21 cellular contexts compared by ENCODE assay signal in the genomic region with DNA sequence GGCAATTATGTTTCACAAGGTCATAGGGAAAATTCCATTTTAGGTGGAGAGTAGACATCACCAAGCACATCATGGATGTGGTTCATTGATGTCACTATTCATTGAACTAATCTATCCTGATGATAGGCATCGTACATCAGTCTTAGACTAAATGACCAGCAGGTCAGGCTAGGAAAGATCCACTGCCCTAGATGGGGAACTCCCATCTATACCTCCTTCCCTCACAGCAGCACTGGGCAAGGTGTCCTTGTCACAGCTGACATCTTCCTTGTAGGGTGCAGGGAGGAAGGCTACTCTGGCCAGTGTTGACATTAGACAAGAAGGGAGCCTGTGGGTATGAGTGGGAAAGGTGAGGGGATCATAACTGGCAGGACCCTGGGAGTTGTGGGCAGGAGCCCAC.
"Had no signal": no experiment of that assay in that cellular context is flagged by ENCODE, and none has a peak within 500 bp of the region (broad histone marks: within the 10 kb centered on the region; RNA-seq: fewer than 3 reads in every experiment).

No MANE protein-coding gene starts in this region.

- H3K9me3 ChIP-seq: MG63 had no signal

- H3K27ac ChIP-seq: RWPE1 had no signal

- DNase-seq: IMR-90, Karpas-422, KG1, MG63, NCI-H1092 treated with DMSO at 0.1 percent for 48 hours, NCI-H1436, NCI-H187, NCI-H2029, NCI-H2081 treated with DMSO at 0.1 percent for 48 hours, NCI-H2171, NCI-H226, NCI-H446, NCI-H510A, NCI-H524 treated with DMSO at 0.1 percent for 48 hours, NCI-H69, NCI-H774, PC-3, SHP77 had no signal

- H3K4me3 ChIP-seq: MG63 had no signal

- ATAC-seq: HepG2, Panc1, PC-3 had no signal

- H3K36me3 ChIP-seq: MG63 had no signal
